8 cellular contexts compared by ENCODE assay signal in genomic region chr16:69112285-69113129, GRCh38. TPM values are rescaled to one million over a fixed set of nuclear protein-coding genes. Genes with fewer than 3 reads are reported as not detected.
A peak's percentile ranks its signal among the peaks of the same experiment; 100 is the strongest.
DNase-seq lines count a peak whose midpoint lies in the region; ATAC-seq and TF ChIP-seq lines count a peak whose summit lies in the region.

No MANE protein-coding gene starts in this region.

- H3K4me1 ChIP-seq in HCT116 (ENCODE audit: control insufficient read depth in 1 of 2, insufficient read depth in 2 of 2, low read length in 2 of 2) (peaks cover 4 to 40% of the 10 kb centered on the region in 2 experiments; a peak in 3 of 4 replicates), right atrium auricular region (peaks cover 0 to 24% of the 10 kb centered on the region in 2 donors)

- RAD21 ChIA-PET in HCT116 (lab: Charles Lee; ENCODE audit: low non-redundant PET in 1 of 2, low total read pairs in 2 of 2, uncharacterized antibody in 2 of 2, unreplicated experiment in 2 of 2), result interaction anchor here in 1 of 2 experiments (0.6 kb wide), 2 partner anchors 11 to 15 kb away, joined by 3 read pairs; no protein-coding TSS in a partner anchor

- H4K20me1 ChIP-seq in HCT116 (ENCODE audit: insufficient read depth), result peaks cover 16% of the 10 kb centered on the region; the same call in 1 of the 2 replicates

- H3K27ac ChIP-seq in HCT116 (ENCODE audit: low read depth, low read length), result no peak overlapping the region; the same call in 1 of the 2 replicates
- no peak overlapping the region for H3K27ac ChIP-seq in right atrium auricular region

- POLR2A ChIA-PET in HCT116 (lab: Charles Lee), result interaction anchor here (1.0 to 1.2 kb wide), 2 partner anchors 11 to 122 kb away, joined by 3 to 4 read pairs; no protein-coding TSS in a partner anchor

- peak; percentile 43 for DNase-seq in COLO829 (ENCODE audit: low spot score)
- DNase-seq in HCT116 (ENCODE audit: low read depth, low spot score), result no peak
- peak; percentile 21 for DNase-seq in SHP77 treated with DMSO at 0.1 percent for 48 hours (lab: John Stamatoyannopoulos, UW)
- peak in 1 of 2 donors; percentile 60 for DNase-seq in activated naive CD4-positive, alpha-beta T cell treated with anti-CD3 and anti-CD28 coated beads, Interleukin-2, amount 50 U/mL, for 72 hours (ENCODE audit: low spot score in 2 of 2)
- no peak for DNase-seq in right atrium auricular region (ENCODE audit: low spot score)
- peak; percentile 52 for DNase-seq in stimulated activated CD4-positive, alpha-beta T cell treated with anti-CD3 and anti-CD28 coated beads, Interleukin-1b, Interleukin-23, amount 100 ng/mL, for 48 hours

- CTCF ChIA-PET in HCT116 (lab: Charles Lee), result interaction anchor here (0.6 to 2.9 kb wide), 11 partner anchors 12 to 477 kb away, joined by 3 to 9 read pairs (median 3); no protein-coding TSS in a partner anchor

- H3K4me2 ChIP-seq in HCT116 (ENCODE audit: low read length), result no peak overlapping the region

- intact Hi-C loops in HCT116 (cut with micrococcal nuclease), result no loop called here

- H3K9me3 ChIP-seq in HCT116 (ENCODE audit: control insufficient read depth in 1 of 2, insufficient read depth in 1 of 2, low read depth in 1 of 2, low read length in 2 of 2), result no peaks in the 10 kb centered on the region
- no peaks in the 10 kb centered on the region for H3K9me3 ChIP-seq in right atrium auricular region

- TF ChIP-seq CTCF in HCT116 (IDR thresholded peaks at IDR 0.05 in 2 of 3, conservative IDR thresholded peaks at IDR 0.05 in 1 of 3; ENCODE audit: borderline replicate concordance in 1 of 3, insufficient read depth in 1 of 3, low read depth in 2 of 3, low read length in 2 of 3), result peak; percentile 34 to 91 (median 83); a peak in 5 of 6 replicates
- peak; percentile 55 to 69 for TF ChIP-seq CTCF in right atrium auricular region (IDR thresholded peaks at IDR 0.05)

- no peak for TF ChIP-seq POLR2A in HCT116 (IDR thresholded peaks at IDR 0.05; ENCODE audit: borderline replicate concordance, extremely low read depth, insufficient read depth, insufficient read length)

- ATAC-seq in HCT116 (peak; percentile 77), GM21367 (IDR thresholded peaks at IDR 0.05; ENCODE audit: unreplicated experiment) (no peak), GM18873 (IDR thresholded peaks at IDR 0.05; ENCODE audit: low FRiP score, unreplicated experiment) (no peak)
- peak; percentile 79 to 81 for ATAC-seq in activated naive CD4-positive, alpha-beta T cell treated with anti-CD3 and anti-CD28 coated beads, Interleukin-2, amount 50 U/mL, for 72 hours

- peak overlapping the region in 1 of 2 donors; percentile 17 for H3K27ac Mint-ChIP-seq in activated naive CD4-positive, alpha-beta T cell treated with anti-CD3 and anti-CD28 coated beads, Interleukin-2, amount 50 U/mL, for 72 hours

- H3K27me3 ChIP-seq in HCT116 (ENCODE audit: insufficient read depth, low read length) (no peaks in the 10 kb centered on the region), right atrium auricular region (no peaks in the 10 kb centered on the region)

- no peaks in the 10 kb centered on the region for H3K9me3 Mint-ChIP-seq in activated naive CD4-positive, alpha-beta T cell treated with anti-CD3 and anti-CD28 coated beads, Interleukin-2, amount 50 U/mL, for 72 hours

- TF ChIP-seq RAD21 in HCT116 (IDR thresholded peaks at IDR 0.05; ENCODE audit: low read depth), result peak; percentile 54

- BruUV-seq in HCT116 (replicated peaks; lab: Mats Ljungman, UMichigan), result no TSS peak

- H3K4me3 ChIP-seq in HCT116 (replicated peaks in 1 of 2; ENCODE audit: low read depth in 1 of 2, low read length in 2 of 2), result no peak overlapping the region
- no peak overlapping the region for H3K4me3 ChIP-seq in right atrium auricular region

- no peak overlapping the region for H2AFZ ChIP-seq in HCT116 (ENCODE audit: low read depth, low read length, poor library complexity, severe bottlenecking)

- H3K9ac ChIP-seq in HCT116 (ENCODE audit: low read length), result no peak overlapping the region

- no peaks in the 10 kb centered on the region for H3K9me2 ChIP-seq in HCT116 (ENCODE audit: insufficient read depth)

- peaks cover 49 to 85% of the 10 kb centered on the region in 2 experiments; a peak in 3 of 4 replicates for H3K36me3 ChIP-seq in HCT116 (ENCODE audit: control insufficient read depth in 1 of 2, insufficient read depth in 2 of 2, low read length in 2 of 2)
- H3K36me3 ChIP-seq in right atrium auricular region, result peaks cover 14% of the 10 kb centered on the region

- peaks cover 73% of the 10 kb centered on the region for H3K79me2 ChIP-seq in HCT116 (ENCODE audit: insufficient read depth, low read length)

- H3K36me3 Mint-ChIP-seq in activated naive CD4-positive, alpha-beta T cell treated with anti-CD3 and anti-CD28 coated beads, Interleukin-2, amount 50 U/mL, for 72 hours, result peaks cover under 1 to 7% of the 10 kb centered on the region in 2 donors

TF ChIP-seq in HCT116, 20 proteins besides CTCF, POLR2A, EP300 and RAD21:
- TF ChIP-seq SRF (IDR thresholded peaks at IDR 0.05; ENCODE audit: low read depth), result no peak
- TF ChIP-seq ZFX (IDR thresholded peaks at IDR 0.05), result no peak
- peak; percentile 46 for TF ChIP-seq POLR2AphosphoS5 (IDR thresholded peaks at IDR 0.05; ENCODE audit: low read depth, low read length)

RNA-seq across cellular contexts. Expression of gene HAS3, which starts 7.1 kb away (rescaled TPM):
- total RNA-seq in HCT116 (2021; ENCODE audit: unreplicated experiment), result 140 TPM
- polyA plus RNA-seq in HCT116 (2012), result 56.6 and 57.5 TPM in 2 replicates
- total RNA-seq in activated naive CD4-positive, alpha-beta T cell treated with anti-CD3 and anti-CD28 coated beads, Interleukin-2, amount 50 U/mL, for 72 hours, result under 1 TPM; 0.31 to 0.61 TPM
- under 1 TPM; 0.11 to 0.28 TPM for total RNA-seq in right atrium auricular region

RNA-seq across cellular contexts. Expression of gene CHTF8, which starts 19.9 kb away (rescaled TPM):
- total RNA-seq in HCT116 (2021; ENCODE audit: unreplicated experiment) (184 TPM), right atrium auricular region (10 to 100 TPM; 49.4 to 60.5 TPM)
- polyA plus RNA-seq in HCT116 (2012), result 123 and 145 TPM in 2 replicates
- 100 to 1,000 TPM in 1 of 2 donors, 10 to 100 TPM in 1; 94.6 to 135 TPM for total RNA-seq in activated naive CD4-positive, alpha-beta T cell treated with anti-CD3 and anti-CD28 coated beads, Interleukin-2, amount 50 U/mL, for 72 hours

RNA-seq across cellular contexts. Expression of gene UTP4, which starts 19.9 kb away (rescaled TPM):
- 125 TPM for total RNA-seq in HCT116 (2021; ENCODE audit: unreplicated experiment)
- polyA plus RNA-seq in HCT116 (2012), result 78.2 and 80.1 TPM in 2 replicates
- 10 to 100 TPM; 56.0 to 86.7 TPM for total RNA-seq in activated naive CD4-positive, alpha-beta T cell treated with anti-CD3 and anti-CD28 coated beads, Interleukin-2, amount 50 U/mL, for 72 hours
- total RNA-seq in right atrium auricular region, result 10 to 100 TPM; 11.4 to 29.6 TPM

Comparison
In these comparisons a context has a peak if more than half of its experiments do, and no peak if none do; other contexts are left out.
1. DNase-seq: peak in COLO829 (single experiment), SHP77 treated with DMSO at 0.1 percent for 48 hours (single experiment) and stimulated activated CD4-positive, alpha-beta T cell treated with anti-CD3 and anti-CD28 coated beads, Interleukin-1b, Interleukin-23, amount 100 ng/mL, for 48 hours (single experiment); none in HCT116 (single experiment) and right atrium auricular region (single experiment).
2. ATAC-seq: peak in HCT116 (single experiment) and activated naive CD4-positive, alpha-beta T cell treated with anti-CD3 and anti-CD28 coated beads, Interleukin-2, amount 50 U/mL, for 72 hours (2 of 2); none in GM21367 (single experiment) and GM18873 (single experiment).
3. RNA of gene HAS3, which starts 7.1 kb away (total RNA-seq): 140 TPM in HCT116 (single experiment); 0.31 to 0.61 TPM in activated naive CD4-positive, alpha-beta T cell treated with anti-CD3 and anti-CD28 coated beads, Interleukin-2, amount 50 U/mL, for 72 hours and 0.11 to 0.28 TPM in right atrium auricular region; every median in the first group is over 10 times any median in the second.